In genomic region chr9:4740373-4740622, GRCh38 we compare ENCODE assay signal across 8 cellular contexts. TPM values are rescaled to one million over a fixed set of nuclear protein-coding genes. Genes with fewer than 3 reads are reported as not detected.
DNase-seq lines count a peak whose midpoint lies in the region; FAIRE-seq and TF ChIP-seq lines count a peak whose summit lies in the region.

No MANE protein-coding gene starts in this region.

- TF ChIP-seq POLR2A in endothelial cell of umbilical vein (IDR thresholded peaks at IDR 0.05; ENCODE audit: low read depth, low read length), result no peak

- H3K27ac ChIP-seq in OCI-LY1 (ENCODE audit: low read depth, low read length, poor library complexity, severe bottlenecking) (peak overlapping the region; percentile 58), endothelial cell of umbilical vein (ENCODE audit: insufficient read depth, low read depth, low read length) (peak overlapping the region; percentile 77), osteoblast (ENCODE audit: low read depth, low read length) (peak overlapping the region; percentile 80)

- CTCF ChIA-PET in endothelial cell of umbilical vein (lab: Charles Lee), result interaction anchor here (0.6 to 2.4 kb wide), 8 partner anchors 9 to 1415 kb away, joined by 3 to 12 read pairs (median 6); partner anchors contain the start of gene CDC37L1

- DNase-seq in GM12865 (ENCODE audit: low read depth) (no peak), endothelial cell of umbilical vein (ENCODE audit: low read depth, low spot score) (peak; percentile 60), osteoblast (ENCODE audit: insufficient read length, low spot score, missing footprints) (no peak), GM13977 (ENCODE audit: low spot score) (no peak), posterior cingulate gyrus (no peak), mesenteric fat pad (ENCODE audit: low spot score) (no peak), T1000 (lab: John Stamatoyannopoulos, UW) (no peak)

- no peak overlapping the region for H2AFZ ChIP-seq in OCI-LY1 (ENCODE audit: low read length)
- peak overlapping the region; percentile 99 for H2AFZ ChIP-seq in endothelial cell of umbilical vein (ENCODE audit: low read depth, low read length)
- peak overlapping the region; percentile 92 for H2AFZ ChIP-seq in osteoblast (ENCODE audit: low read length)

- H3K4me2 ChIP-seq in OCI-LY1 (ENCODE audit: low read length), result peak overlapping the region; percentile 79
- peak overlapping the region; percentile 100 for H3K4me2 ChIP-seq in endothelial cell of umbilical vein (ENCODE audit: insufficient read depth, low read length)
- peak overlapping the region; percentile 94 for H3K4me2 ChIP-seq in osteoblast (ENCODE audit: insufficient read depth, low read length)

- peaks cover 16% of the 10 kb centered on the region; the same call in 1 of the 2 replicates for H3K36me3 ChIP-seq in OCI-LY1 (ENCODE audit: insufficient read depth, low read length)
- no peaks in the 10 kb centered on the region for H3K36me3 ChIP-seq in endothelial cell of umbilical vein (ENCODE audit: control insufficient read depth in 2 of 2, extremely low read depth in 1 of 2, insufficient read depth in 2 of 2, low read length in 2 of 2)
- H3K36me3 ChIP-seq in osteoblast (ENCODE audit: insufficient read depth, low read length), result no peaks in the 10 kb centered on the region

- FAIRE-seq in endothelial cell of umbilical vein (lab: Jason Lieb, UNC), result peak; percentile 40

- H3K9ac ChIP-seq in OCI-LY1 (ENCODE audit: low read length), result peak overlapping the region; percentile 79
- peak overlapping the region; percentile 92 for H3K9ac ChIP-seq in endothelial cell of umbilical vein (replicated peaks; ENCODE audit: extremely low read depth, insufficient read depth, low read length)

- in situ Hi-C loops in GM13977 (cut with MboI; ENCODE audit: low pct_unique_long_range_greater_than_20kb, low sequenced_read_pairs, unreplicated experiment), result loop anchor here (10.0 kb wide), 1 partner anchor 135 kb away; no protein-coding TSS in a partner anchor

- H3K27me3 ChIP-seq in OCI-LY1 (ENCODE audit: insufficient read depth, low read length), result no peaks in the 10 kb centered on the region
- no peaks in the 10 kb centered on the region for H3K27me3 ChIP-seq in endothelial cell of umbilical vein (ENCODE audit: control insufficient read depth in 2 of 2, insufficient read depth in 2 of 2, low read length in 2 of 2)
- H3K27me3 ChIP-seq in osteoblast (ENCODE audit: insufficient read depth, low read length), result no peaks in the 10 kb centered on the region

- H3K79me2 ChIP-seq in OCI-LY1 (ENCODE audit: insufficient read depth, low read length), result peaks cover 45% of the 10 kb centered on the region
- peaks cover 28% of the 10 kb centered on the region for H3K79me2 ChIP-seq in endothelial cell of umbilical vein (ENCODE audit: control insufficient read depth, insufficient read depth, low read length)
- H3K79me2 ChIP-seq in osteoblast (ENCODE audit: insufficient read depth, low read length), result peaks cover 37% of the 10 kb centered on the region

- no peak for TF ChIP-seq CTCF in GM12865 (IDR thresholded peaks at IDR 0.05; ENCODE audit: insufficient read depth, low read depth, low read length, missing control alignments)
- TF ChIP-seq CTCF in OCI-LY1 (IDR thresholded peaks at IDR 0.05; ENCODE audit: low read length), result no peak
- no peak for TF ChIP-seq CTCF in endothelial cell of umbilical vein (IDR thresholded peaks at IDR 0.05; ENCODE audit: extremely low read depth in 1 of 2, insufficient read depth in 1 of 2, low read depth in 1 of 2, low read length in 2 of 2)
- no peak for TF ChIP-seq CTCF in osteoblast (IDR thresholded peaks at IDR 0.05; ENCODE audit: extremely low read depth, low read depth, low read length)
- TF ChIP-seq CTCF in GM13977 (IDR thresholded peaks at IDR 0.05; ENCODE audit: extremely low read depth, insufficient read depth, missing control alignments), result no peak

- H3K4me1 ChIP-seq in OCI-LY1 (ENCODE audit: insufficient read depth, low read length, severe bottlenecking), result peaks cover 35% of the 10 kb centered on the region
- H3K4me1 ChIP-seq in endothelial cell of umbilical vein (ENCODE audit: control insufficient read depth, extremely low read depth, insufficient read depth, low read length), result peaks cover 10% of the 10 kb centered on the region
- peaks cover 13% of the 10 kb centered on the region for H3K4me1 ChIP-seq in osteoblast (ENCODE audit: insufficient read depth, low read length)

- no peaks in the 10 kb centered on the region for H3K9me3 ChIP-seq in OCI-LY1 (ENCODE audit: low read length)
- no peaks in the 10 kb centered on the region for H3K9me3 ChIP-seq in endothelial cell of umbilical vein (replicated peaks; ENCODE audit: control insufficient read depth, insufficient read depth, low read length)
- no peaks in the 10 kb centered on the region for H3K9me3 ChIP-seq in osteoblast (ENCODE audit: low read depth, low read length)

- intact Hi-C loops in endothelial cell of umbilical vein (cut with micrococcal nuclease), result loop anchor here (1.0 to 5.0 kb wide), 5 partner anchors 61 to 357 kb away; partner anchors contain the start of genes CDC37L1, PLPP6 and SLC1A1
- intact Hi-C loops in posterior cingulate gyrus (cut with DNase I), result loop anchor here (2.0 to 10.0 kb wide), 5 partner anchors 55 to 355 kb away; partner anchors contain the start of genes CDC37L1, PLPP6 and RCL1

- no peaks in the 10 kb centered on the region for H3K9me2 ChIP-seq in OCI-LY1 (ENCODE audit: low read depth, low read length)

- POLR2A ChIA-PET in endothelial cell of umbilical vein (lab: Charles Lee), result no interaction called here

- BruUV-seq in endothelial cell of umbilical vein (replicated peaks; lab: Mats Ljungman, UMichigan), result no TSS peak

- no peaks in the 10 kb centered on the region for H3K9me1 ChIP-seq in endothelial cell of umbilical vein (replicated peaks; ENCODE audit: control insufficient read depth, extremely low read depth, insufficient read depth, low read length)

- dilution Hi-C loops in endothelial cell of umbilical vein (cut with MboI; ENCODE audit: extremely low pct_ligation_motif_present, low sequenced_read_pairs), result no loop called here

- H4K20me1 ChIP-seq in OCI-LY1 (ENCODE audit: insufficient read depth, low read length) (no peaks in the 10 kb centered on the region), endothelial cell of umbilical vein (replicated peaks; ENCODE audit: control insufficient read depth, extremely low read depth, insufficient read depth, low read length) (no peaks in the 10 kb centered on the region), osteoblast (ENCODE audit: insufficient read depth, low read length) (peaks cover 4% of the 10 kb centered on the region)

- H3F3A ChIP-seq in OCI-LY1 (ENCODE audit: insufficient read depth, low read length), result no peaks in the 10 kb centered on the region

- H3K4me3 ChIP-seq in GM12865 (ENCODE audit: low read depth, low read length), result peak overlapping the region; percentile 88
- peak overlapping the region; percentile 80 for H3K4me3 ChIP-seq in OCI-LY1 (ENCODE audit: low read depth, low read length, poor library complexity, severe bottlenecking)
- peak overlapping the region; percentile 69 to 94 (median 90) for H3K4me3 ChIP-seq in endothelial cell of umbilical vein (replicated peaks in 1 of 3; ENCODE audit: insufficient read depth in 1 of 3, low read depth in 1 of 3, low read length in 3 of 3)
- peak overlapping the region; percentile 90 for H3K4me3 ChIP-seq in osteoblast (ENCODE audit: insufficient read depth, low read length)

TF ChIP-seq in endothelial cell of umbilical vein, 7 proteins besides CTCF, POLR2A, EP300 and RAD21:
- TF ChIP-seq JUN (IDR thresholded peaks at IDR 0.05; ENCODE audit: borderline replicate concordance, insufficient read depth, insufficient read length, low read depth) (no peak), POLR2AphosphoS5 (IDR thresholded peaks at IDR 0.05; ENCODE audit: insufficient read depth, low read depth, low read length) (no peak), MYC (IDR thresholded peaks at IDR 0.05; ENCODE audit: low read depth, low read length) (no peak), EZH2 (IDR thresholded peaks at IDR 0.05; ENCODE audit: borderline replicate concordance, low read depth, low read length, severe bottlenecking) (no peak), MAX (IDR thresholded peaks at IDR 0.05; ENCODE audit: insufficient read depth, insufficient read length) (no peak), GATA2 (IDR thresholded peaks at IDR 0.05; ENCODE audit: insufficient read depth, insufficient read length, low read depth, low read length) (no peak)

RNA-seq across cellular contexts. Expression of gene AK3, which starts 0.7 kb away (rescaled TPM):
- total RNA-seq in endothelial cell of umbilical vein (38.1 and 42.3 TPM in 2 replicates), osteoblast (48.9 and 77.2 TPM in 2 replicates), mesenteric fat pad (69.8 TPM)
- 19.7 and 20.6 TPM in 2 replicates for polyA plus RNA-seq in endothelial cell of umbilical vein
- 22.7 and 27.1 TPM in 2 replicates for polyA plus RNA-seq in endothelial cell of umbilical vein (2011; cell fraction: cytosol; rRNA removed)
- polyA plus RNA-seq in endothelial cell of umbilical vein (2011; cell fraction: nucleus; rRNA removed), result 17.0 and 21.4 TPM in 2 replicates
- polyA plus RNA-seq in endothelial cell of umbilical vein (2012), result 24.7 and 26.1 TPM in 2 replicates
- polyA minus RNA-seq in endothelial cell of umbilical vein, result 20.0 and 25.1 TPM in 2 replicates
- polyA minus RNA-seq in endothelial cell of umbilical vein (2011; cell fraction: cytosol; rRNA and poly(A)+ RNA removed), result 21.2 TPM
- polyA minus RNA-seq in endothelial cell of umbilical vein (2011; cell fraction: nucleus; rRNA and poly(A)+ RNA removed), result 13.6 and 19.5 TPM in 2 replicates

RNA-seq across cellular contexts. Expression of gene RCL1, which starts 52.4 kb away (rescaled TPM):
- total RNA-seq in endothelial cell of umbilical vein (12.1 and 13.2 TPM in 2 replicates), osteoblast (11.5 and 15.6 TPM in 2 replicates), mesenteric fat pad (33.8 TPM)
- 9.0 and 12.9 TPM in 2 replicates for polyA plus RNA-seq in endothelial cell of umbilical vein
- polyA plus RNA-seq in endothelial cell of umbilical vein (2011; cell fraction: cytosol; rRNA removed), result 13.3 and 15.1 TPM in 2 replicates
- 12.4 and 16.0 TPM in 2 replicates for polyA plus RNA-seq in endothelial cell of umbilical vein (2011; cell fraction: nucleus; rRNA removed)
- 12.5 and 19.1 TPM in 2 replicates for polyA plus RNA-seq in endothelial cell of umbilical vein (2012)
- polyA minus RNA-seq in endothelial cell of umbilical vein, result 12.8 and 15.1 TPM in 2 replicates
- polyA minus RNA-seq in endothelial cell of umbilical vein (2011; cell fraction: cytosol; rRNA and poly(A)+ RNA removed), result 11.8 TPM
- polyA minus RNA-seq in endothelial cell of umbilical vein (2011; cell fraction: nucleus; rRNA and poly(A)+ RNA removed), result 17.2 and 19.3 TPM in 2 replicates
